22 cellular contexts compared by ENCODE assay signal in genomic region chr17:79463421-79464309, GRCh38.
DNase-seq lines count a peak whose midpoint lies in the region; FAIRE-seq lines count a peak whose summit lies in the region.
"Had no signal": no experiment of that assay in that cellular context is flagged by ENCODE, and none has a peak within 500 bp of the region (broad histone marks: within the 10 kb centered on the region; RNA-seq: fewer than 3 reads in every experiment).

No MANE protein-coding gene starts in this region.

- no peak for FAIRE-seq in small intestine (lab: Jason Lieb, UNC)
- FAIRE-seq: A204.1, GM12892, GM18507, H54 had no signal

- H3K4me1 ChIP-seq in small intestine (ENCODE audit: control insufficient read depth in 2 of 2, insufficient read depth in 1 of 2, low read depth in 1 of 2, low read length in 1 of 2), result no peaks in the 10 kb centered on the region

- no peaks in the 10 kb centered on the region for H3K27me3 ChIP-seq in small intestine (ENCODE audit: control insufficient read depth in 2 of 2, insufficient read depth in 2 of 2, low read length in 2 of 2)

- WGBS in small intestine, 3 donors, result 91 to 95% (median 94%) methylated on average over 29 to 35 of the region's 35 CpGs

- H3K36me3 ChIP-seq in small intestine (ENCODE audit: control insufficient read depth in 2 of 2, insufficient read depth in 2 of 2, low read length in 2 of 2), result no peaks in the 10 kb centered on the region
- H3K36me3 ChIP-seq: BLaER1 treated with 17β-estradiol and CSF1 and Interleukin-3, amounts not matched to agents 10 nM and 100 nM had no signal

- no peak overlapping the region for H3K4me3 ChIP-seq in small intestine (ENCODE audit: low read depth in 1 of 2, low read length in 2 of 2)
- H3K4me3 ChIP-seq: BLaER1 treated with 17β-estradiol and CSF1 and Interleukin-3, amounts not matched to agents 10 nM and 100 nM had no signal

- no peaks in the 10 kb centered on the region for H3K9me3 ChIP-seq in small intestine (ENCODE audit: control insufficient read depth, low read depth)

- peak; percentile 85 for DNase-seq in DMS 273 treated with DMSO at 0.1 percent for 48 hours (lab: John Stamatoyannopoulos, UW)
- peak; percentile 87 for DNase-seq in NCI-H2171 treated with DMSO at 0.1 percent for 48 hours (lab: John Stamatoyannopoulos, UW)
- peak in 1 of 61 donors; percentile 52 for DNase-seq in caudate nucleus (lab: John Stamatoyannopoulos, UW)
- DNase-seq in epidermal melanocyte (ENCODE audit: insufficient read length, low spot score), result no peak
- no peak for DNase-seq in cerebellar cortex (ENCODE audit: low spot score)
- no peak for DNase-seq in small intestine
- DNase-seq: Calu3; CD8-positive, alpha-beta T cell; HFFc6; NCI-H1417; NCI-H2029; NCI-H526; PC-3; RPMI8226; SIG-M5 had no signal

- peak overlapping the region; percentile 85 for H3K27ac ChIP-seq in caudate nucleus (ENCODE audit: low read depth, low read length)
- peak overlapping the region; percentile 63 for H3K27ac ChIP-seq in temporal lobe (ENCODE audit: low read depth, low read length)
- H3K27ac ChIP-seq in small intestine (ENCODE audit: low read depth in 1 of 2, low read length in 1 of 2), result no peak overlapping the region
- H3K27ac ChIP-seq: BLaER1 treated with 17β-estradiol and CSF1 and Interleukin-3, amounts not matched to agents 10 nM and 100 nM; KMS-11 had no signal

Comparison
In these comparisons a context has a peak if more than half of its experiments do, and no peak if none do; other contexts are left out.
1. DNase-seq: peak in DMS 273 treated with DMSO at 0.1 percent for 48 hours (single experiment) and NCI-H2171 treated with DMSO at 0.1 percent for 48 hours (single experiment); none in epidermal melanocyte (single experiment), cerebellar cortex (single experiment) and small intestine (single experiment).
2. H3K27ac ChIP-seq: peak in caudate nucleus (single experiment) and temporal lobe (single experiment); none in small intestine (0 of 2).